In the genomic region with DNA sequence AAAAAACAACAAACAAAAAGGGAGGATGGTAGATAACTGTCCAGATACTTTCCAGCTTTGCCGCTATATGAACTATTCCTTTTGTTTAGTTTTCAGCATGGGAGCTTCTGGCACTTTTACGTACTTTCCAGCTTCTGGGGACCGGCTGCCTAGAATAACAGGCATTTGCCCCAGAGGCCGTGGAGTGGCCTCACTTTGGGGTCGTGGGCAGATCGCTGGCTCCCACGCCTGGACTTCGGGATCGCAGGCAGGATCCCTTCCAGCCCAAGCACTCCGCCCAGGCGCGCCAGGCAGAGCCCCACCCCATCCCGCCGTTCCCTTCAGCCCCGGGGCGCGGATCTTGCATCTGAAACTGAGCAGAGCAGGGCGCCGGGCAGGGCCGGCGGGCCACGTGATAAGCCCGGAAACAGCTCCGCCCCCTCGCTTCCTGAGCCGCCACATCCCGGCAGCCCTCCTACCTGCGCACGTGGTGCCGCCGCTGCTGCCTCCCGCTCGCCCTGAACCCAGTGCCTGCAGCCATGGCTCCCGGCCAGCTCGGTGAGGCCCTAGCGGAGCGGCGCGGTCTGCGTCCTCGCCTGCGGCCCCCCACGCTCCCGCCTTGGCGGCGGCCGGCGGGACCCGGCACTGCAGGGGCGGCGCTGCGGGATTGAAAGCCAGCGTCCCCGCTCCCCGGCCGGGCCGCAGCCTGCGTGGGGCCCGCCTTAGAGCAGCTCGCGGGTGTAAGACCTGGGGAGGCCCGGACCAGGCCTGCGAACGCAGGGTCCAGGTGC, we compare ENCODE assay signal across 8 cellular contexts. TPM values are rescaled to one million over a fixed set of nuclear protein-coding genes. Genes with fewer than 3 reads are reported as not detected.
DNase-seq lines count a peak whose midpoint lies in the region; ATAC-seq and TF ChIP-seq lines count a peak whose summit lies in the region.

Gene ATIC, plus strand, starts transcription at position 435 of the 770 bp plus-strand sequence. Its CDS starts 84 bp downstream, at position 519.

- DNase-seq in NCI-H1092 treated with DMSO at 0.1 percent for 48 hours (lab: John Stamatoyannopoulos, UW) (peak; percentile 87), SKM-1 (lab: John Stamatoyannopoulos, UW; ENCODE audit: unreplicated experiment) (peak; percentile 78), glomerular visceral epithelial cell (ENCODE audit: extremely low spot score) (peak; percentile 94), osteoblast (ENCODE audit: insufficient read length, low spot score, missing footprints) (peak; percentile 96), thoracic aorta (ENCODE audit: low spot score) (peak; percentile 91)

- H3K4me3 Mint-ChIP-seq in activated naive CD8-positive, alpha-beta T cell, result peak within 1 kb of the TSS; percentile 98

- TF ChIP-seq CTCF in osteoblast (IDR thresholded peaks at IDR 0.05; ENCODE audit: extremely low read depth, low read depth, low read length) (no peak), thoracic aorta (IDR thresholded peaks at IDR 0.05) (no peak)

- H3K79me2 ChIP-seq in osteoblast (ENCODE audit: insufficient read depth, low read length), result peaks cover 44% of the 10 kb centered on the region

- H3K27ac Mint-ChIP-seq in activated naive CD8-positive, alpha-beta T cell, result peak within 1 kb of the TSS; percentile 97

- H3K4me1 Mint-ChIP-seq in activated naive CD8-positive, alpha-beta T cell (ENCODE audit: low read depth), result peaks cover 35% of the 10 kb centered on the region

- H3K27me3 ChIP-seq in osteoblast (ENCODE audit: insufficient read depth, low read length) (no peaks in the 10 kb centered on the region), thoracic aorta (replicated peaks; ENCODE audit: insufficient read depth) (no peaks in the 10 kb centered on the region)

- no peaks in the 10 kb centered on the region for H3K27me3 Mint-ChIP-seq in activated naive CD8-positive, alpha-beta T cell

- H3K36me3 ChIP-seq in osteoblast (ENCODE audit: insufficient read depth, low read length) (peaks cover 22% of the 10 kb centered on the region), thoracic aorta (no peaks in the 10 kb centered on the region)

- ATAC-seq in HG02610 (IDR thresholded peaks at IDR 0.05; ENCODE audit: unreplicated experiment) (peak; percentile 99), thoracic aorta (ENCODE audit: insufficient number of reproducible peaks, low FRiP score, low read depth) (peak; percentile 79)

- H2AFZ ChIP-seq in osteoblast (ENCODE audit: low read length), result peak within 1 kb of the TSS; percentile 97

- H3K4me1 ChIP-seq in osteoblast (ENCODE audit: insufficient read depth, low read length) (peaks cover 11% of the 10 kb centered on the region), thoracic aorta (ENCODE audit: control insufficient read depth in 1 of 2, low read depth in 2 of 2) (peaks cover 2 to 18% of the 10 kb centered on the region in 2 donors)

- H3K4me3 ChIP-seq in GM08714 (ENCODE audit: low read length) (peak within 1 kb of the TSS; percentile 86), osteoblast (ENCODE audit: insufficient read depth, low read length) (peak within 1 kb of the TSS; percentile 96), thoracic aorta (peak within 1 kb of the TSS; percentile 83)

- no peaks in the 10 kb centered on the region for H3K9me3 Mint-ChIP-seq in activated naive CD8-positive, alpha-beta T cell (ENCODE audit: low read depth)

- no peaks in the 10 kb centered on the region for H3K9me3 ChIP-seq in osteoblast (ENCODE audit: low read depth, low read length)
- no peaks in the 10 kb centered on the region for H3K9me3 ChIP-seq in thoracic aorta

- peak within 1 kb of the TSS; percentile 85 for H3K27ac ChIP-seq in osteoblast (ENCODE audit: low read depth, low read length)
- H3K27ac ChIP-seq in thoracic aorta, result peak within 1 kb of the TSS; percentile 71 to 82

- H3K36me3 Mint-ChIP-seq in activated naive CD8-positive, alpha-beta T cell, result peaks cover 27% of the 10 kb centered on the region

- H3K4me2 ChIP-seq in osteoblast (ENCODE audit: insufficient read depth, low read length), result peak within 1 kb of the TSS; percentile 92

- no peaks in the 10 kb centered on the region for H4K20me1 ChIP-seq in osteoblast (ENCODE audit: insufficient read depth, low read length)

RNA-seq across cellular contexts. Expression of gene ATIC, which starts in this region (rescaled TPM):
- 17.7 and 21.5 TPM in 2 replicates for total RNA-seq in osteoblast
- total RNA-seq in thoracic aorta, result 10 to 100 TPM; 26.3 to 30.2 TPM

Comparison
In these comparisons a context has a peak if more than half of its experiments do, and no peak if none do; other contexts are left out.
1. Peak in every context shown above with its lines: DNase-seq, ATAC-seq, H3K4me3 ChIP-seq and H3K27ac ChIP-seq.